Comparison of ENCODE assay signal across 10 cellular contexts in the genomic region with DNA sequence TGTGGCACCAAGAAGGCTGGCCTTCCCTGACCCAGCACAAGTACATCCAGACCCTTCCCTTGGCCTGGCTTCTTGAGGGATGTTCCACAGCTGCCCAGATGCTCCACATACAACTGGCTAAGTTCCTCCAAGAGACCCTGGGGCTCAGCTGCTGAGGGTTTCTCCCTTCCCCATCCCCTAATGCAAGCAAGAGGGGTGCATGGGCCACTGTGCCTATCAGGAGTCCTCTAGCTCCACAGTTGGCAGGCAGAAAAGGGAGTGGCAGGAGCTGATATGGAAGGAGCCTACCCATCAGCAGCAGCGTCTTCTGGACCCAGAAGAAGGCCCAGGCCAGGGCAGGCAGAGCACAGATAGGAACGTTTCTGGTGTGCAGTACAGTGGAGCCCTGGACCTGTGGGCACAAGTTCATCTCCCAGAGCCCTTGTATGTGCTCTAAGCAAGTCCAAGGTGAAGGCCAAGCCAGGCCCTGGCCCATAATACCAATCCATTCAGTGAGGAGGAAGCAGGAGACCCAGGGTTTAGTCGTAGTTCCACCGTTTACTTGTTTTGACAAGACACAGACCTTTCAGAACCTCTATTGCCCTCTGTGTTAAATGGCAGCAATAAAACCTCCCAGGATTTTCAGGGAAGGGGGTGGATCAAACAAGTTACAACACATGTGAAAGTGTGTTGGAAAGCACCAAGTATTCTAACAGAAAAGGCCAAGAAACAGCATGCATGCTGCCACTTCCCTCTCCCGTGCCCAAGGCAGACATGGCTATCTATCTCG. TPM values are rescaled to one million over a fixed set of nuclear protein-coding genes. Genes with fewer than 3 reads are reported as not detected.
DNase-seq lines count a peak whose midpoint lies in the region; ATAC-seq and TF ChIP-seq lines count a peak whose summit lies in the region.
"Had no signal": no experiment of that assay in that cellular context is flagged by ENCODE, and none has a peak within 500 bp of the region (broad histone marks: within the 10 kb centered on the region; RNA-seq: fewer than 3 reads in every experiment).

No MANE protein-coding gene starts in this region.

- H3K4me3 Mint-ChIP-seq in activated B cell treated with CpG ODN at 0.5 μM for 24 hours (peak overlapping the region; percentile 7), WTC11 (no peak overlapping the region)

- H3K9me3 ChIP-seq in left ventricle myocardium inferior (replicated peaks) (peaks cover 8% of the 10 kb centered on the region), skeletal muscle tissue (ENCODE audit: control insufficient read depth in 3 of 3, low read length in 3 of 3) (peaks cover 0 to 2% (median 0%) of the 10 kb centered on the region in 3 donors)

- H3K27ac Mint-ChIP-seq in activated B cell treated with CpG ODN at 0.5 μM for 24 hours (peak overlapping the region; percentile 95), WTC11 (no peak overlapping the region)

- intact Hi-C loops in activated B cell treated with CpG ODN at 0.5 μM for 24 hours (cut with micrococcal nuclease) (loop anchor here (5.0 kb wide), 1 partner anchor 55 kb away; no protein-coding TSS in a partner anchor), left ventricle myocardium inferior (cut with micrococcal nuclease) (no loop called here)

- H3K36me3 Mint-ChIP-seq in activated B cell treated with CpG ODN at 0.5 μM for 24 hours (ENCODE audit: low read depth) (peaks cover 8% of the 10 kb centered on the region), WTC11 (no peaks in the 10 kb centered on the region)

- TF ChIP-seq CTCF in activated B cell treated with CpG ODN at 0.5 μM for 24 hours (IDR thresholded peaks at IDR 0.05) (no peak), left ventricle myocardium inferior (IDR thresholded peaks at IDR 0.05; ENCODE audit: borderline replicate concordance) (no peak), WTC11 (IDR thresholded peaks at IDR 0.05) (no peak)

- no peak overlapping the region for H3K4me3 ChIP-seq in left ventricle myocardium inferior
- H3K4me3 ChIP-seq in skeletal muscle tissue (ENCODE audit: low read length in 3 of 3) = no peak overlapping the region

- peaks cover 70% of the 10 kb centered on the region for H3K4me1 ChIP-seq in left ventricle myocardium inferior
- peaks cover 54 to 61% (median 57%) of the 10 kb centered on the region in 3 donors for H3K4me1 ChIP-seq in skeletal muscle tissue (ENCODE audit: control insufficient read depth in 3 of 3, insufficient read depth in 3 of 3, low read length in 3 of 3)

- peaks cover 73% of the 10 kb centered on the region for H3K4me1 Mint-ChIP-seq in activated B cell treated with CpG ODN at 0.5 μM for 24 hours
- H3K4me1 Mint-ChIP-seq in WTC11 = peaks cover 17% of the 10 kb centered on the region

- H3K36me3 ChIP-seq in left ventricle myocardium inferior = peaks cover 24% of the 10 kb centered on the region
- peaks cover 0 to 15% (median 11%) of the 10 kb centered on the region in 3 donors for H3K36me3 ChIP-seq in skeletal muscle tissue (ENCODE audit: control insufficient read depth in 3 of 3, insufficient read depth in 3 of 3, low read length in 3 of 3)

- H3K27me3 ChIP-seq in left ventricle myocardium inferior (ENCODE audit: low read depth) = no peaks in the 10 kb centered on the region
- H3K27me3 ChIP-seq in skeletal muscle tissue (ENCODE audit: control insufficient read depth in 3 of 3, insufficient read depth in 3 of 3, low read length in 3 of 3) = no peaks in the 10 kb centered on the region

- peak overlapping the region in 1 of 3 donors; percentile 16 for H3K9ac ChIP-seq in skeletal muscle tissue (ENCODE audit: low read depth in 1 of 3, low read length in 3 of 3)

- POLR2A ChIA-PET in activated B cell treated with CpG ODN at 0.5 μM for 24 hours (lab: Charles Lee) = interaction anchor here (0.9 to 2.2 kb wide), 4 partner anchors 11 to 51 kb away, joined by 3 to 15 read pairs (median 5); a partner anchor contains a TSS
- POLR2A ChIA-PET in WTC11 (lab: Charles Lee) = interaction anchor here (0.6 to 1.2 kb wide), 2 partner anchors 28 to 39 kb away, joined by 3 read pairs; no protein-coding TSS in a partner anchor

- CTCF ChIA-PET in activated B cell treated with CpG ODN at 0.5 μM for 24 hours (lab: Charles Lee) (interaction anchor here (1.0 to 1.9 kb wide), 3 partner anchors 16 to 20 kb away, joined by 3 to 5 read pairs (median 4); no protein-coding TSS in a partner anchor), WTC11 (lab: Charles Lee) (interaction anchor here (0.6 to 4.1 kb wide), 33 partner anchors 8 to 471 kb away, joined by 3 to 18 read pairs (median 5); a partner anchor contains a TSS)

- ATAC-seq in activated B cell treated with CpG ODN at 0.5 μM for 24 hours (ENCODE audit: low read depth) (no peak), WTC11 (no peak)

- peak overlapping the region; percentile 87 for H3K27ac ChIP-seq in left ventricle myocardium inferior (replicated peaks)
- H3K27ac ChIP-seq in skeletal muscle tissue (ENCODE audit: low read depth, low read length) = peak overlapping the region; percentile 67

- peak; percentile 86 to 90 for DNase-seq in Kasumi-1 (lab: John Stamatoyannopoulos, UW)
- DNase-seq in activated B cell treated with CpG ODN at 0.5 μM for 24 hours = no peak
- DNase-seq in left ventricle myocardium inferior = no peak
- DNase-seq in occipital lobe (lab: John Stamatoyannopoulos, UW) = no peak
- DNase-seq in WTC11 (ENCODE audit: low spot score) = no peak
- no peak for DNase-seq in anterior cingulate cortex (lab: John Stamatoyannopoulos, UW)
- no peak for DNase-seq in NCI-H2196 (lab: John Stamatoyannopoulos, UW; ENCODE audit: unreplicated experiment)
- DNase-seq: activated effector memory CD4-positive, alpha-beta T cell treated with anti-CD3 and anti-CD28 coated beads, Interleukin-2, amount 50 U/mL, for 16 hours had no signal

- H3K27me3 Mint-ChIP-seq in activated B cell treated with CpG ODN at 0.5 μM for 24 hours (no peaks in the 10 kb centered on the region), WTC11 (ENCODE audit: low read depth) (no peaks in the 10 kb centered on the region)

- H3K9me3 Mint-ChIP-seq in activated B cell treated with CpG ODN at 0.5 μM for 24 hours = no peaks in the 10 kb centered on the region
- H3K9me3 Mint-ChIP-seq in WTC11 = peaks cover 8% of the 10 kb centered on the region; the same call in 1 of the 2 replicates

TF ChIP-seq in WTC11, 78 proteins besides CTCF, POLR2A, EP300 and RAD21 (continues in another document):
- TF ChIP-seq MXD4 (CRISPR knock-in tag; IDR thresholded peaks at IDR 0.05; ENCODE audit: borderline replicate concordance) (no peak), GABPB1 (CRISPR knock-in tag; IDR thresholded peaks at IDR 0.05) (no peak), TCF7 (CRISPR knock-in tag; IDR thresholded peaks at IDR 0.05; ENCODE audit: low read depth) (no peak), NR1H2 (CRISPR knock-in tag; IDR thresholded peaks at IDR 0.05) (no peak), KAT7 (CRISPR knock-in tag; IDR thresholded peaks at IDR 0.05; ENCODE audit: borderline replicate concordance) (no peak), ZNF232 (CRISPR knock-in tag; IDR thresholded peaks at IDR 0.05) (no peak)
- TF ChIP-seq, protein P1, sequence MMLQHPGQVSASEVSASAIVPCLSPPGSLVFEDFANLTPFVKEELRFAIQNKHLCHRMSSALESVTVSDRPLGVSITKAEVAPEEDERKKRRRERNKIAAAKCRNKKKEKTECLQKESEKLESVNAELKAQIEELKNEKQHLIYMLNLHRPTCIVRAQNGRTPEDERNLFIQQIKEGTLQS (CRISPR knock-in tag; conservative IDR thresholded peaks at IDR 0.05) = no peak
- TF ChIP-seq, protein P2, sequence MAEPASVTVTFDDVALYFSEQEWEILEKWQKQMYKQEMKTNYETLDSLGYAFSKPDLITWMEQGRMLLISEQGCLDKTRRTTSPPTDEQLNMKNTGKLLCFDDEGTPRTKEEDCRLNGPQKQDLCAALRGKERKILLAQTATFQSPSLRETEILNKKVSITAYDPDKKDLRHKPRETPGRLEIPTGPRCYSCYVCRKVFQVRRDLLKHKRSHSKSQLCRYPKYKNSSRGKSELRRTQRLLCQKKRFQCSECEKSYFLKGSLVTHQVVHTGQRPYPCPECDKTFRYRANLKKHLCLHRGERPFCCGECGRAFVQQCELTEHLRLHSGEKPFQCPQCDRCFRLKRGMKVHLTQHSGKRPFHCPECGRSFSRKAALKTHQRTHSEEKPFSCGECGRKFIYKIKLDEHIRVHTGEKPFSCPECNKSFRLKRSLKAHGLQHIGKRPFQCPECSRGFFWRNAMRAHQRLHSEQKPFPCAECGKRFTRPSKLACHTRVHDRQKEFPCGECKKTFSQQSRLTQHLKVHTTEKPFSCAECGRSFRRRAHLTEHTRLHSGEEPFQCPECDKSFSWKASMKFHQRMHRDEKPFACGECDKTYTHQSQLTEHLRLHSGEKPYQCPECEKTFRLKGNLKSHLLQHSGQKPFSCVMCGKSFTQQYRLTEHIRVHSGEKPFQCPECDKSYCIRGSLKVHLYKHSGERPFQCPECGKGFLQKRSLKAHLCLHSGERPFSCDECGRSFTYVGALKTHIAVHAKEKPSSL (CRISPR knock-in tag; conservative IDR thresholded peaks at IDR 0.05) = no peak
- TF ChIP-seq, protein P3, sequence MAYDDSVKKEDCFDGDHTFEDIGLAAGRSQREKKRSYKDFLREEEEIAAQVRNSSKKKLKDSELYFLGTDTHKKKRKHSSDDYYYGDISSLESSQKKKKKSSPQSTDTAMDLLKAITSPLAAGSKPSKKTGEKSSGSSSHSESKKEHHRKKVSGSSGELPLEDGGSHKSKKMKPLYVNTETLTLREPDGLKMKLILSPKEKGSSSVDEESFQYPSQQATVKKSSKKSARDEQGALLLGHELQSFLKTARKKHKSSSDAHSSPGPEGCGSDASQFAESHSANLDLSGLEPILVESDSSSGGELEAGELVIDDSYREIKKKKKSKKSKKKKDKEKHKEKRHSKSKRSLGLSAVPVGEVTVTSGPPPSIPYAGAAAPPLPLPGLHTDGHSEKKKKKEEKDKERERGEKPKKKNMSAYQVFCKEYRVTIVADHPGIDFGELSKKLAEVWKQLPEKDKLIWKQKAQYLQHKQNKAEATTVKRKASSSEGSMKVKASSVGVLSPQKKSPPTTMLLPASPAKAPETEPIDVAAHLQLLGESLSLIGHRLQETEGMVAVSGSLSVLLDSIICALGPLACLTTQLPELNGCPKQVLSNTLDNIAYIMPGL (CRISPR knock-in tag; IDR thresholded peaks at IDR 0.05) = no peak

RNA-seq across cellular contexts. Expression of a gene that starts 26.1 kb away (rescaled TPM):
- total RNA-seq in activated B cell treated with CpG ODN at 0.5 μM for 24 hours (20.9 and 21.4 TPM in 2 replicates), left ventricle myocardium inferior (104 TPM), skeletal muscle tissue (13.6 TPM), occipital lobe (8.1 TPM), WTC11 (2021) (0.74 to 1.3 TPM (median 0.78 TPM) in 3 replicates)

RNA-seq across cellular contexts. Expression of a gene that starts 27.6 kb away (rescaled TPM):
- total RNA-seq in activated B cell treated with CpG ODN at 0.5 μM for 24 hours (not detected in 2 replicates), left ventricle myocardium inferior (0.05 TPM), skeletal muscle tissue (not detected), occipital lobe (under 0.01 TPM), WTC11 (2021) (0.48 to 0.99 TPM (median 0.85 TPM) in 3 replicates)
- total RNA-seq: glomerular endothelial cell had no signal

Comparison
In these comparisons a context has a peak if more than half of its experiments do, and no peak if none do; other contexts are left out.
1. DNase-seq: peak in Kasumi-1 (2 of 2); none in activated B cell treated with CpG ODN at 0.5 μM for 24 hours (single experiment), left ventricle myocardium inferior (single experiment), occipital lobe (single experiment), WTC11 (single experiment), anterior cingulate cortex (0 of 58) and NCI-H2196 (single experiment).